In genomic region chr19:50333235-50333736, GRCh38 we compare ENCODE assay signal across 1 cellular context.
A peak's percentile ranks its signal among the peaks of the same experiment; 100 is the strongest.
TF ChIP-seq lines count a peak whose summit lies in the region.

No MANE protein-coding gene starts in this region.

TF ChIP-seq in K562, 482 proteins besides CTCF, POLR2A, EP300 and RAD21 (continued from another document and continues in another):
- TF ChIP-seq THRA (IDR thresholded peaks at IDR 0.05) = no peak
- peak; percentile 50 for TF ChIP-seq DPF2 (IDR thresholded peaks at IDR 0.05)
- TF ChIP-seq CHCHD3 (CRISPR knock-in tag; IDR thresholded peaks at IDR 0.05) = no peak
- TF ChIP-seq EWSR1 (IDR thresholded peaks at IDR 0.05; ENCODE audit: borderline replicate concordance, low read depth, partially characterized antibody) = no peak
- TF ChIP-seq HMG20B (CRISPR knock-in tag; IDR thresholded peaks at IDR 0.05) = no peak
- peak; percentile 25 to 99 for TF ChIP-seq AFF1 (IDR thresholded peaks at IDR 0.05; ENCODE audit: low read depth in 1 of 2, partially characterized antibody in 2 of 2)
- no peak for TF ChIP-seq PYGO2 (tag; IDR thresholded peaks at IDR 0.05)
- TF ChIP-seq FIP1L1 (IDR thresholded peaks at IDR 0.05; ENCODE audit: low read depth, low read length, poor library complexity, severe bottlenecking) = no peak
- no peak for TF ChIP-seq SNAPC5 (CRISPR knock-in tag; IDR thresholded peaks at IDR 0.05)
- TF ChIP-seq ZZZ3 (IDR thresholded peaks at IDR 0.05) = no peak
- TF ChIP-seq SIN3A (IDR thresholded peaks at IDR 0.05; ENCODE audit: borderline replicate concordance in 2 of 2, control insufficient read depth in 1 of 2, low read depth in 2 of 2, low read length in 2 of 2) = peak; percentile 13 to 69; a peak in 2 of 4 replicates
- TF ChIP-seq ZBTB40 (IDR thresholded peaks at IDR 0.05) = no peak
- no peak for TF ChIP-seq ZBTB40 (CRISPR knock-in tag; IDR thresholded peaks at IDR 0.05)
- no peak for TF ChIP-seq ZMIZ1 (IDR thresholded peaks at IDR 0.05; ENCODE audit: low read depth in 2 of 2, low read length in 2 of 2)
- no peak for TF ChIP-seq ZNF175 (CRISPR knock-in tag; IDR thresholded peaks at IDR 0.05; ENCODE audit: low read depth)
- no peak for TF ChIP-seq CLOCK (CRISPR knock-in tag; IDR thresholded peaks at IDR 0.05; ENCODE audit: borderline replicate concordance)
- TF ChIP-seq HDGF (IDR thresholded peaks at IDR 0.05) = no peak
- no peak for TF ChIP-seq FOXJ2 (tag; IDR thresholded peaks at IDR 0.05)
- no peak for TF ChIP-seq SRF (CRISPR knock-in tag; IDR thresholded peaks at IDR 0.05)
- TF ChIP-seq MEIS2 (IDR thresholded peaks at IDR 0.05; ENCODE audit: partially characterized antibody) = no peak
- TF ChIP-seq MBD1 (CRISPR knock-in tag; IDR thresholded peaks at IDR 0.05) = no peak
- no peak for TF ChIP-seq HLTF (IDR thresholded peaks at IDR 0.05)
- no peak for TF ChIP-seq CBX1 (IDR thresholded peaks at IDR 0.05; ENCODE audit: low read depth)
- TF ChIP-seq ZC3H11A (IDR thresholded peaks at IDR 0.05; ENCODE audit: low read depth, low read length) = no peak
- no peak for TF ChIP-seq CREB3 (tag; conservative IDR thresholded peaks at IDR 0.05; ENCODE audit: low read depth)
- peak; percentile 77 for TF ChIP-seq CCNT2 (IDR thresholded peaks at IDR 0.05; ENCODE audit: borderline replicate concordance, extremely low read depth, insufficient read length, low read depth, low read length)
- no peak for TF ChIP-seq U2AF1 (optimal IDR thresholded peaks at IDR 0.05; ENCODE audit: low read depth, low read length)
- no peak for TF ChIP-seq RAD51 (IDR thresholded peaks at IDR 0.05; ENCODE audit: borderline replicate concordance, low read depth)
- no peak for TF ChIP-seq BRD4 (IDR thresholded peaks at IDR 0.05)
- no peak for TF ChIP-seq NRF1 (conservative IDR thresholded peaks at IDR 0.05 in 1 of 2, IDR thresholded peaks at IDR 0.05 in 1 of 2)
- TF ChIP-seq GATAD2B (IDR thresholded peaks at IDR 0.05; ENCODE audit: borderline replicate concordance) = no peak; the same call in 1 of the 2 replicates
- TF ChIP-seq TEAD2 (tag; IDR thresholded peaks at IDR 0.05) = no peak
- TF ChIP-seq TSC22D4 (tag; IDR thresholded peaks at IDR 0.05) = no peak
- no peak for TF ChIP-seq BCL6 (CRISPR knock-in tag; IDR thresholded peaks at IDR 0.05)
- peak; percentile 86 for TF ChIP-seq HMGN3 (IDR thresholded peaks at IDR 0.05; ENCODE audit: borderline replicate concordance, extremely low read depth, insufficient read length, low read depth, low read length)
